9 cellular contexts compared by ENCODE assay signal in the genomic region with DNA sequence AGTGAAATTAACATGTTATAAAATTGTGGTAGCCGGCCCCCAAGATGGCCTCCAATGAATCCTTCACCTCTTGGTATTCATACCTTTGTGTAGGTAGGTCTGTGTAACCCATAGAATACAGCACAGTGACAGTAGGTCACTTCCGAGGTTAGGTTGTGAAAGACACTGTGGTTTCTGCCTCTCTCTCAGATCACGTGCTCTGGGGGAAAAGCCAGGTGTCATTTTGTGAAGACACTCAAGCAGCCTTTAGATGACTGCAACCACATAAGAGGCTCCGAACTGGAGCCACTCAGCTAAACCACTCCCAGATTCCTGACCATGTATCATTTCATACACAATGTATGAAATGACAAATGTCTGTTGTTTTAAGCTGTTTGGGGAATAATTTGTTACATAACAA. TPM values are rescaled to one million over a fixed set of nuclear protein-coding genes. Genes with fewer than 3 reads are reported as not detected.
DNase-seq lines count a peak whose midpoint lies in the region; ATAC-seq and TF ChIP-seq lines count a peak whose summit lies in the region.
"Had no signal": no experiment of that assay in that cellular context is flagged by ENCODE, and none has a peak within 500 bp of the region (broad histone marks: within the 10 kb centered on the region; RNA-seq: fewer than 3 reads in every experiment).

No MANE protein-coding gene starts in this region.

- H3K27me3 ChIP-seq in SJCRH30, result no peaks in the 10 kb centered on the region

- no peaks in the 10 kb centered on the region; the same call in 1 of the 2 replicates for H3K36me3 ChIP-seq in SJCRH30

- H3K27ac ChIP-seq in SJCRH30, result no peak overlapping the region

- peaks cover 28% of the 10 kb centered on the region for H3K4me1 Mint-ChIP-seq in activated T-cell treated with anti-CD3 and anti-CD28 coated beads, Interleukin-2, amount 50 U/mL, for 4 hours (ENCODE audit: low read depth)

- H3K36me3 Mint-ChIP-seq in activated T-cell treated with anti-CD3 and anti-CD28 coated beads, Interleukin-2, amount 50 U/mL, for 4 hours (ENCODE audit: insufficient read depth), result no peaks in the 10 kb centered on the region

- H3K4me3 Mint-ChIP-seq in activated T-cell treated with anti-CD3 and anti-CD28 coated beads, Interleukin-2, amount 50 U/mL, for 4 hours, result no peak overlapping the region
- H3K4me3 Mint-ChIP-seq: dendritic cell treated with granulocyte-macrophage colony-stimulating factor and Interleukin-4, amounts not matched to agents 40 ng/mL and 50 ng/mL, for 4 days had no signal

- DNase-seq in GM12864 (ENCODE audit: low read depth) (peak; percentile 89), NB4 (ENCODE audit: low read depth) (peak; percentile 59), KG1 (lab: John Stamatoyannopoulos, UW) (no peak), SJCRH30 (no peak), GOT3 (lab: John Stamatoyannopoulos, UW) (no peak)
- DNase-seq in activated T-cell treated with anti-CD3 and anti-CD28 coated beads, Interleukin-2, amount 50 U/mL, for 4 hours, result peak; percentile 49
- peak; percentile 11 to 69 for DNase-seq in stimulated activated CD4-positive, alpha-beta T cell treated with anti-CD3 and anti-CD28 coated beads, Interleukin-4, amount 100 ng/mL, for 4 hours

- no peaks in the 10 kb centered on the region for H3K9me3 ChIP-seq in SJCRH30 (replicated peaks)

- no peaks in the 10 kb centered on the region for H3K9me3 Mint-ChIP-seq in activated T-cell treated with anti-CD3 and anti-CD28 coated beads, Interleukin-2, amount 50 U/mL, for 4 hours

- no peak for TF ChIP-seq CTCF in GM12864 (IDR thresholded peaks at IDR 0.05; ENCODE audit: low read depth, low read length, missing control alignments)
- no peak for TF ChIP-seq CTCF in NB4 (IDR thresholded peaks at IDR 0.05; ENCODE audit: low read depth, low read length)

- H3K4me3 ChIP-seq in GM12864 (ENCODE audit: low read depth, low read length) (no peak overlapping the region), NB4 (ENCODE audit: low read depth, low read length) (no peak overlapping the region), SJCRH30 (no peak overlapping the region)

- H3K27me3 Mint-ChIP-seq in activated T-cell treated with anti-CD3 and anti-CD28 coated beads, Interleukin-2, amount 50 U/mL, for 4 hours (ENCODE audit: low read depth), result no peaks in the 10 kb centered on the region

- no peaks in the 10 kb centered on the region for H3K4me1 ChIP-seq in SJCRH30

- ATAC-seq in GM21737 (IDR thresholded peaks at IDR 0.05; ENCODE audit: unreplicated experiment), result peak; percentile 95
- ATAC-seq in activated T-cell treated with anti-CD3 and anti-CD28 coated beads, Interleukin-2, amount 50 U/mL, for 4 hours, result peak; percentile 96 to 97

- no peak for TF ChIP-seq POLR2A in NB4 (IDR thresholded peaks at IDR 0.05; ENCODE audit: extremely low read depth, insufficient read length)

RNA-seq across cellular contexts. Expression of a gene that starts 9.8 kb away (rescaled TPM):
- total RNA-seq in activated T-cell treated with anti-CD3 and anti-CD28 coated beads, Interleukin-2, amount 50 U/mL, for 4 hours, result 10 to 100 TPM; 12.9 to 13.7 (median 13.3) TPM
- 42.2 and 46.0 TPM in 2 replicates for total RNA-seq in SJCRH30 (2014; rRNA removed; shearing (Covaris generic))

Comparison
In these comparisons a context has a peak if more than half of its experiments do, and no peak if none do; other contexts are left out.
1. DNase-seq: peak in GM12864 (single experiment), NB4 (single experiment), activated T-cell treated with anti-CD3 and anti-CD28 coated beads, Interleukin-2, amount 50 U/mL, for 4 hours (single experiment) and stimulated activated CD4-positive, alpha-beta T cell treated with anti-CD3 and anti-CD28 coated beads, Interleukin-4, amount 100 ng/mL, for 4 hours (2 of 2); none in KG1 (single experiment), SJCRH30 (0 of 2) and GOT3 (single experiment).